15 cellular contexts compared by ENCODE assay signal in genomic region chr12:78036889-78037288, GRCh38.
"Had no signal": no experiment of that assay in that cellular context is flagged by ENCODE, and none has a peak within 500 bp of the region (broad histone marks: within the 10 kb centered on the region; RNA-seq: fewer than 3 reads in every experiment).

No MANE protein-coding gene starts in this region.

- H3K4me3 Mint-ChIP-seq: activated CD4-positive, alpha-beta memory T cell treated with anti-CD3 and anti-CD28 coated beads for 36 hours; activated T-cell treated with anti-CD3 and anti-CD28 coated beads, Interleukin-2, amount 50 U/mL, for 4 hours; mesothelial cell of epicardium had no signal

- H3K4me3 ChIP-seq: colonic mucosa, gastroesophageal sphincter, psoas muscle, spleen had no signal

- H3K4me1 ChIP-seq: colonic mucosa, gastroesophageal sphincter, psoas muscle had no signal

- H3K9me3 ChIP-seq: colonic mucosa, gastroesophageal sphincter, psoas muscle, spleen had no signal

- H3K27ac Mint-ChIP-seq: activated CD4-positive, alpha-beta memory T cell treated with anti-CD3 and anti-CD28 coated beads for 36 hours; activated naive CD4-positive, alpha-beta T cell treated with anti-CD3 and anti-CD28 coated beads, Interleukin-2, amount 50 U/mL, for 72 hours; mesothelial cell of epicardium; type B pancreatic cell had no signal

- H3K27ac ChIP-seq: colonic mucosa, gastroesophageal sphincter, psoas muscle, spleen had no signal

- H3K27me3 ChIP-seq: colonic mucosa, gastroesophageal sphincter, spleen had no signal

- ATAC-seq: activated naive CD4-positive, alpha-beta T cell treated with anti-CD3 and anti-CD28 coated beads, Interleukin-2, amount 50 U/mL, for 72 hours; activated T-cell treated with anti-CD3 and anti-CD28 coated beads, Interleukin-2, amount 50 U/mL, for 4 hours; gastroesophageal sphincter; psoas muscle had no signal

- H3K36me3 Mint-ChIP-seq: activated CD4-positive, alpha-beta memory T cell treated with anti-CD3 and anti-CD28 coated beads for 36 hours; activated naive CD4-positive, alpha-beta T cell treated with anti-CD3 and anti-CD28 coated beads, Interleukin-2, amount 50 U/mL, for 72 hours; mesothelial cell of epicardium had no signal

- H3K27me3 Mint-ChIP-seq: activated CD4-positive, alpha-beta memory T cell treated with anti-CD3 and anti-CD28 coated beads for 36 hours had no signal

- H3K9me3 Mint-ChIP-seq: activated T-cell treated with anti-CD3 and anti-CD28 coated beads, Interleukin-2, amount 50 U/mL, for 4 hours; type B pancreatic cell had no signal

- DNase-seq: activated CD4-positive, alpha-beta memory T cell treated with anti-CD3 and anti-CD28 coated beads for 36 hours; activated effector memory CD4-positive, alpha-beta T cell treated with anti-CD3 and anti-CD28 coated beads, Interleukin-2, amount 50 U/mL, for 16 hours; activated T-cell treated with anti-CD3 and anti-CD28 coated beads, Interleukin-2, amount 50 U/mL, for 4 hours; colonic mucosa; effector CD8-positive, alpha-beta T cell; kidney; spleen; stimulated activated CD4-positive, alpha-beta T cell treated with anti-CD3 and anti-CD28 coated beads, Interleukin-1b, Interleukin-23, amount 100 ng/mL, for 48 hours; stimulated activated naive CD4-positive, alpha-beta T cell; T-helper 9 cell had no signal
